Comparison of ENCODE assay signal across 8 cellular contexts in genomic region chr9:114588150-114588663, GRCh38. TPM values are rescaled to one million over a fixed set of nuclear protein-coding genes. Genes with fewer than 3 reads are reported as not detected.
DNase-seq lines count a peak whose midpoint lies in the region; ATAC-seq and TF ChIP-seq lines count a peak whose summit lies in the region.

No MANE protein-coding gene starts in this region.

- intact Hi-C loops in activated CD4-positive, alpha-beta T cell treated with anti-CD3 and anti-CD28 coated beads for 36 hours (cut with DNase I, micrococcal nuclease) = loop anchor here (2.0 to 10.0 kb wide), 6 partner anchors 23 to 1313 kb away; partner anchors contain the start of genes C9orf43 (in 1 of the 2), CDC26 (in 1 of the 2), POLE3 (in 1 of the 2) and PRPF4 (in 1 of the 2)

- H3K4me1 ChIP-seq in neural progenitor cell = peaks cover 15% of the 10 kb centered on the region

- peak overlapping the region; percentile 99 for H3K9ac ChIP-seq in neural progenitor cell

- peak; percentile 36 for DNase-seq in activated CD4-positive, alpha-beta T cell treated with anti-CD3 and anti-CD28 coated beads for 36 hours
- no peak for DNase-seq in activated CD4-positive, alpha-beta T cell treated with anti-CD3 and anti-CD28 coated beads, Interleukin-2, amount 50 U/mL, for 48 hours
- DNase-seq in T-cell (peak in 1 of 34 experiments; percentile 15), epithelial cell of proximal tubule (ENCODE audit: low read depth) (no peak), neural progenitor cell (ENCODE audit: low spot score) (peak; percentile 15), DMS153 treated with DMSO at 0.1 percent for 48 hours (lab: John Stamatoyannopoulos, UW; ENCODE audit: unreplicated experiment) (no peak), SHP77 (lab: John Stamatoyannopoulos, UW) (no peak)
- DNase-seq in activated CD4-positive, CD25-positive, alpha-beta regulatory T cell treated with anti-CD3 and anti-CD28 coated beads, Interleukin-2, amount 50 U/mL, for 72 hours = no peak

- H3K4me3 ChIP-seq in epithelial cell of proximal tubule (ENCODE audit: low read depth, low read length) (peak overlapping the region; percentile 65), neural progenitor cell (peak overlapping the region; percentile 93)

- peak overlapping the region; percentile 59 for H2AFZ ChIP-seq in neural progenitor cell (replicated peaks)

- H3K9me3 ChIP-seq in neural progenitor cell (ENCODE audit: low read depth) = no peaks in the 10 kb centered on the region

- no peak for ATAC-seq in activated CD4-positive, alpha-beta T cell treated with anti-CD3 and anti-CD28 coated beads for 36 hours
- ATAC-seq in T-cell (replicated peaks in 1 of 4) = no peak

- H3K27ac ChIP-seq in neural progenitor cell = peak overlapping the region; percentile 83

- H3F3A ChIP-seq in neural progenitor cell (ENCODE audit: low read depth) = peaks cover 6% of the 10 kb centered on the region

- peaks cover 50% of the 10 kb centered on the region for H3K4me1 Mint-ChIP-seq in activated CD4-positive, alpha-beta T cell treated with anti-CD3 and anti-CD28 coated beads for 36 hours
- H3K4me1 Mint-ChIP-seq in T-cell (peaks cover 51 to 60% (median 56%) of the 10 kb centered on the region in 3 donors), neural progenitor cell (peaks cover 32% of the 10 kb centered on the region)

- POLR2A ChIA-PET in activated CD4-positive, alpha-beta T cell treated with anti-CD3 and anti-CD28 coated beads for 36 hours (lab: Charles Lee) = interaction anchor here (0.9 to 1.2 kb wide), 5 partner anchors 12 to 222 kb away, joined by 3 to 5 read pairs (median 3); partner anchors contain the start of gene TMEM268
- POLR2A ChIA-PET in T-cell (lab: Charles Lee) = interaction anchor here (0.5 to 1.4 kb wide), 8 partner anchors 11 to 313 kb away, joined by 3 to 9 read pairs (median 4); no protein-coding TSS in a partner anchor

- peak overlapping the region; percentile 100 for H3K27ac Mint-ChIP-seq in activated CD4-positive, alpha-beta T cell treated with anti-CD3 and anti-CD28 coated beads for 36 hours
- peak overlapping the region; percentile 99 to 100 for H3K27ac Mint-ChIP-seq in T-cell
- peak overlapping the region; percentile 96 for H3K27ac Mint-ChIP-seq in neural progenitor cell

- no peaks in the 10 kb centered on the region for H3K36me3 ChIP-seq in neural progenitor cell

- peak overlapping the region; percentile 99 for H3K4me3 Mint-ChIP-seq in activated CD4-positive, alpha-beta T cell treated with anti-CD3 and anti-CD28 coated beads for 36 hours
- H3K4me3 Mint-ChIP-seq in T-cell (peak overlapping the region; percentile 97 to 100 (median 100)), neural progenitor cell (peak overlapping the region; percentile 99)

- no peaks in the 10 kb centered on the region for H3K27me3 Mint-ChIP-seq in activated CD4-positive, alpha-beta T cell treated with anti-CD3 and anti-CD28 coated beads for 36 hours
- H3K27me3 Mint-ChIP-seq in T-cell (no peaks in the 10 kb centered on the region), neural progenitor cell (ENCODE audit: insufficient read depth, low read depth) (no peaks in the 10 kb centered on the region)

- CTCF ChIA-PET in activated CD4-positive, alpha-beta T cell treated with anti-CD3 and anti-CD28 coated beads for 36 hours (lab: Charles Lee) = interaction anchor here (0.6 to 3.3 kb wide), 9 partner anchors 8 to 192 kb away, joined by 3 to 15 read pairs (median 5); no protein-coding TSS in a partner anchor
- CTCF ChIA-PET in T-cell (lab: Charles Lee) = interaction anchor here (0.6 to 2.5 kb wide), 8 partner anchors 9 to 203 kb away, joined by 3 to 20 read pairs (median 4); no protein-coding TSS in a partner anchor

- peak overlapping the region; percentile 84 for H3K4me2 ChIP-seq in neural progenitor cell

- H3K27me3 ChIP-seq in neural progenitor cell = no peaks in the 10 kb centered on the region

- peaks cover 57% of the 10 kb centered on the region for H3K79me2 ChIP-seq in neural progenitor cell (ENCODE audit: low read depth)

- peaks cover 41% of the 10 kb centered on the region for H3K36me3 Mint-ChIP-seq in activated CD4-positive, alpha-beta T cell treated with anti-CD3 and anti-CD28 coated beads for 36 hours (ENCODE audit: low read depth)
- H3K36me3 Mint-ChIP-seq in T-cell (peaks cover 15% of the 10 kb centered on the region), neural progenitor cell (peaks cover 2% of the 10 kb centered on the region)

- no peaks in the 10 kb centered on the region for H3K9me3 Mint-ChIP-seq in activated CD4-positive, alpha-beta T cell treated with anti-CD3 and anti-CD28 coated beads for 36 hours (ENCODE audit: low read depth)
- no peaks in the 10 kb centered on the region for H3K9me3 Mint-ChIP-seq in T-cell
- H3K9me3 Mint-ChIP-seq in neural progenitor cell = no peaks in the 10 kb centered on the region

- H4K20me1 ChIP-seq in neural progenitor cell (ENCODE audit: low read depth) = peaks cover 42% of the 10 kb centered on the region

- TF ChIP-seq CTCF in epithelial cell of proximal tubule (conservative IDR thresholded peaks at IDR 0.05; ENCODE audit: low read depth, low read length) (no peak), neural progenitor cell (IDR thresholded peaks at IDR 0.05) (no peak)

RNA-seq across cellular contexts. Expression of gene ATP6V1G1, which starts 0.6 kb away (rescaled TPM):
- total RNA-seq in activated CD4-positive, alpha-beta T cell treated with anti-CD3 and anti-CD28 coated beads for 36 hours = 10 to 100 TPM; 33.8 to 37.7 TPM
- total RNA-seq in T-cell (100 to 1,000 TPM in 4 of 5 donors, 10 to 100 TPM in 1; 99.2 to 109 (median 103) TPM), epithelial cell of proximal tubule (107 and 181 TPM in 2 replicates), neural progenitor cell (ENCODE audit: low replicate concordance) (157 and 253 TPM in 2 replicates)

RNA-seq across cellular contexts. Expression of gene TMEM268, which starts 22.9 kb away (rescaled TPM):
- total RNA-seq in activated CD4-positive, alpha-beta T cell treated with anti-CD3 and anti-CD28 coated beads for 36 hours = 10 to 100 TPM; 23.3 to 29.4 TPM
- total RNA-seq in T-cell (10 to 100 TPM; 12.2 to 20.0 (median 18.3) TPM), epithelial cell of proximal tubule (3.3 and 5.8 TPM in 2 replicates), neural progenitor cell (ENCODE audit: low replicate concordance) (0.65 and 0.77 TPM in 2 replicates)

Comparison
In these comparisons a context has a peak if more than half of its experiments do, and no peak if none do; other contexts are left out.
1. DNase-seq: peak in activated CD4-positive, alpha-beta T cell treated with anti-CD3 and anti-CD28 coated beads for 36 hours (single experiment) and neural progenitor cell (single experiment); none in activated CD4-positive, alpha-beta T cell treated with anti-CD3 and anti-CD28 coated beads, Interleukin-2, amount 50 U/mL, for 48 hours (0 of 2), epithelial cell of proximal tubule (single experiment), DMS153 treated with DMSO at 0.1 percent for 48 hours (single experiment), SHP77 (0 of 2) and activated CD4-positive, CD25-positive, alpha-beta regulatory T cell treated with anti-CD3 and anti-CD28 coated beads, Interleukin-2, amount 50 U/mL, for 72 hours (single experiment).
2. Peak in every context shown above with its lines, with median percentiles within 50 percentile points of each other: H3K27ac Mint-ChIP-seq and H3K4me3 Mint-ChIP-seq.